In the genomic region with DNA sequence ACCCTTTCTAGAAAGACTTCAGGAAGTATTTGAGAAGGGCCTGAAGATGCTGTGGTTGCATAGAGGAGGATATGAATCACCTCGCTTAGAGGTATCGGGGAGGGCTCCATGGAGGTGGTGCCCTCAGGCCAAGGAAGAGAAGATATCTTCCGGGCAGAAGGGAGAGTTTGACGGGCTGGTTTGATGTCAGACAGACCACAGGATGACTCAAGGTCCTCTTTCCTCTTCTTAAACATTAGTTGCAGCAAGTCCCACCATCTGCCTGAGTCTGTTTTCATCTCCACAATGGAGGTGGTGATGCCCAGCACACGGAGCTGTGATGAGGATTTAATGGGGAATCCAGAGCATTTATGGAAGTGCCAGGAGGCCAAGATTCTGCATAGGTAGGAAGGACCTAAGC, we compare ENCODE assay signal across 8 cellular contexts. TPM values are rescaled to one million over a fixed set of nuclear protein-coding genes. Genes with fewer than 3 reads are reported as not detected.
DNase-seq lines count a peak whose midpoint lies in the region; ATAC-seq and TF ChIP-seq lines count a peak whose summit lies in the region.

No MANE protein-coding gene starts in this region.

- no peaks in the 10 kb centered on the region for H3K27me3 ChIP-seq in Loucy (ENCODE audit: insufficient read depth, low read length, poor library complexity, severe bottlenecking)

- no peaks in the 10 kb centered on the region for H3K36me3 ChIP-seq in Loucy (ENCODE audit: insufficient read depth, low read length)

- peak overlapping the region in 6 of 8 donors; percentile 12 to 79 (median 60) for H3K4me3 Mint-ChIP-seq in naive B cell

- no peaks in the 10 kb centered on the region for H3K9me3 ChIP-seq in Loucy (ENCODE audit: insufficient read depth, low read depth, low read length)

- H3K27me3 Mint-ChIP-seq in naive B cell = no peaks in the 10 kb centered on the region

- H3K27ac Mint-ChIP-seq in naive B cell = peak overlapping the region in 5 of 6 donors; percentile 22 to 95 (median 81)

- H3F3A ChIP-seq in Loucy (ENCODE audit: low read depth) = peaks cover 3% of the 10 kb centered on the region; the same call in 1 of the 2 replicates

- no peaks in the 10 kb centered on the region for H3K36me3 Mint-ChIP-seq in naive B cell

- H3K9me3 Mint-ChIP-seq in naive B cell = no peaks in the 10 kb centered on the region

- H3K79me2 ChIP-seq in Loucy (ENCODE audit: insufficient read depth, low read length) = peaks cover 96% of the 10 kb centered on the region

- H4K20me1 ChIP-seq in Loucy (ENCODE audit: insufficient read depth, low read length, poor library complexity, severe bottlenecking) = peaks cover 17% of the 10 kb centered on the region

- peak overlapping the region; percentile 19 for H3K4me3 ChIP-seq in Loucy (ENCODE audit: low read length, poor library complexity, severe bottlenecking)

- H3K4me1 ChIP-seq in Loucy (ENCODE audit: insufficient read depth, low read length, poor library complexity, severe bottlenecking) = peaks cover 65% of the 10 kb centered on the region

- H3K9me2 ChIP-seq in Loucy (replicated peaks; ENCODE audit: low read depth, low read length) = no peaks in the 10 kb centered on the region

- peak overlapping the region; percentile 33 for H3K4me2 ChIP-seq in Loucy (ENCODE audit: low read depth, low read length, poor library complexity, severe bottlenecking)

- peak; percentile 66 for DNase-seq in GM13976 (ENCODE audit: low spot score)
- DNase-seq in activated CD8-positive, alpha-beta memory T cell treated with anti-CD3 and anti-CD28 coated beads, Interleukin-2, amount 50 U/mL, for 1 hour (ENCODE audit: extremely low read depth) = peak; percentile 71
- DNase-seq in naive B cell = no peak
- no peak for DNase-seq in ecto neural progenitor cell (ENCODE audit: low spot score)
- no peak for DNase-seq in D341Med (ENCODE audit: low spot score)
- no peak for DNase-seq in HuH-7 (ENCODE audit: low spot score)

- peak; percentile 17 to 22 for ATAC-seq in naive B cell (ENCODE audit: low read depth in 2 of 2)
- ATAC-seq in GM19324 (IDR thresholded peaks at IDR 0.05; ENCODE audit: low FRiP score, unreplicated experiment) = no peak

- peaks cover 38 to 76% (median 42%) of the 10 kb centered on the region in 3 donors for H3K4me1 Mint-ChIP-seq in naive B cell

- TF ChIP-seq CTCF in GM13976 (IDR thresholded peaks at IDR 0.05; ENCODE audit: borderline replicate concordance, control extremely low read depth, extremely low read depth, insufficient read depth, missing control alignments) (no peak), Loucy (conservative IDR thresholded peaks at IDR 0.05; ENCODE audit: low read length) (no peak)

- H3K9ac ChIP-seq in Loucy (ENCODE audit: low read depth, low read length, poor library complexity, severe bottlenecking) = no peak overlapping the region

- no peak overlapping the region for H2AFZ ChIP-seq in Loucy (ENCODE audit: low read length)

- in situ Hi-C loops in GM13976 (cut with MboI; ENCODE audit: low sequenced_read_pairs, unreplicated experiment) = no loop called here

RNA-seq across cellular contexts. Expression of gene RUNX3, which starts 25.1 kb away (rescaled TPM):
- 10 to 100 TPM; 14.7 to 28.7 (median 18.2) TPM for polyA plus RNA-seq in naive B cell (ENCODE audit: low read depth in 6 of 6)

Comparison
In these comparisons a context has a peak if more than half of its experiments do, and no peak if none do; other contexts are left out.
1. DNase-seq: peak in GM13976 (single experiment) and activated CD8-positive, alpha-beta memory T cell treated with anti-CD3 and anti-CD28 coated beads, Interleukin-2, amount 50 U/mL, for 1 hour (single experiment); none in naive B cell (single experiment), ecto neural progenitor cell (single experiment), D341Med (single experiment) and HuH-7 (single experiment).